In the genomic region with DNA sequence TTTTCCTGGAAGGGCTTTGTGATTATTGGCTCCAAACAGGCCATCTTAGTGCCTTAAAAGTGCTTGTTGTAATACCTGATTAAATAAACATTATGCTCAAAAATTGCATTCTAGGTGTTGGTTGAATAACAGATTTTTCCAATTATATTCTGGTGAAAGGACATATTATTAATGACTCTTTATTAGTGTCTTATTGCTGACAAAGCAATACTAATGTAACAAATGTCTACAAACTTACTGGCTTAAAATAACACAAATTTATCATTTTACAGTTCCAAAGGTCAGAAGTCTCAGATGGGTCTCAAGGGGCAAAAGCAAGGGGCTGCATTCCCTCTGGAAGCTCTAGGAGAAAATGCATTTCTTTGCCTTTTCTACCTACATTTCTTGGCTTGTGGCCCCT, we compare ENCODE assay signal across 25 cellular contexts.
DNase-seq lines count a peak whose midpoint lies in the region; ATAC-seq, FAIRE-seq and TF ChIP-seq lines count a peak whose summit lies in the region.
"Had no signal": no experiment of that assay in that cellular context is flagged by ENCODE, and none has a peak within 500 bp of the region (broad histone marks: within the 10 kb centered on the region; RNA-seq: fewer than 3 reads in every experiment).

No MANE protein-coding gene starts in this region.

- BruUV-seq in HepG2 (replicated peaks; lab: Mats Ljungman, UMichigan) (no TSS peak), K562 (replicated peaks; lab: Mats Ljungman, UMichigan) (no TSS peak)

- H3K4me3 ChIP-seq in HepG2 (replicated peaks in 1 of 3; ENCODE audit: insufficient read depth in 1 of 3, low read depth in 2 of 3, low read length in 3 of 3) (no peak overlapping the region), right lobe of liver (no peak overlapping the region), K562 (no peak overlapping the region)
- H3K4me3 ChIP-seq: BLaER1, GM12878 had no signal

- H3K9me1 ChIP-seq in K562 (ENCODE audit: control insufficient read depth, insufficient read depth, low read length), result no peaks in the 10 kb centered on the region

- in situ Hi-C loops in HepG2 (cut with HindIII; ENCODE audit: extremely low pct_ligation_motif_present, low pct_unique_long_range_greater_than_20kb), result no loop called here
- in situ Hi-C loops in K562 (cut with MboI), result no loop called here

- H2AFZ ChIP-seq in HepG2 (ENCODE audit: low read length), result no peak overlapping the region
- H2AFZ ChIP-seq in K562 (ENCODE audit: low read depth, low read length), result no peak overlapping the region

- no peaks in the 10 kb centered on the region for H3K4me1 ChIP-seq in HepG2 (ENCODE audit: insufficient read depth, low read length)
- H3K4me1 ChIP-seq in right lobe of liver, result peaks cover 0 to 8% (median 2%) of the 10 kb centered on the region in 4 donors
- no peaks in the 10 kb centered on the region for H3K4me1 ChIP-seq in K562 (replicated peaks in 1 of 2; ENCODE audit: control insufficient read depth in 2 of 2, insufficient read depth in 2 of 2, low read length in 2 of 2)
- H3K4me1 ChIP-seq: BE2C, BLaER1 had no signal

- TF ChIP-seq POLR2A in HepG2 (IDR thresholded peaks at IDR 0.05; ENCODE audit: insufficient read depth in 1 of 2, low read depth in 2 of 2, low read length in 2 of 2), result no peak
- no peak for TF ChIP-seq POLR2A in right lobe of liver (IDR thresholded peaks at IDR 0.05)
- no peak for TF ChIP-seq POLR2A in K562 (conservative IDR thresholded peaks at IDR 0.05)

- TF ChIP-seq CTCF in HepG2 (CRISPR knock-in tag; IDR thresholded peaks at IDR 0.05) (no peak), right lobe of liver (IDR thresholded peaks at IDR 0.05) (no peak), K562 (IDR thresholded peaks at IDR 0.05 in 2 of 3, conservative IDR thresholded peaks at IDR 0.05 in 1 of 3; ENCODE audit: insufficient read depth in 2 of 3, low read depth in 1 of 3, low read length in 3 of 3) (no peak), RWPE1 (conservative IDR thresholded peaks at IDR 0.05; ENCODE audit: low read depth) (no peak)

- TF ChIP-seq RAD21 in HepG2 (CRISPR knock-in tag; IDR thresholded peaks at IDR 0.05) (no peak), K562 (CRISPR knock-in tag; conservative IDR thresholded peaks at IDR 0.05 in 1 of 2, IDR thresholded peaks at IDR 0.05 in 1 of 2) (no peak)

- H3K27ac ChIP-seq in HepG2 (ENCODE audit: extremely low read length, insufficient read depth, low read length), result no peak overlapping the region
- H3K27ac ChIP-seq in right lobe of liver, result no peak overlapping the region
- H3K27ac ChIP-seq in K562 (ENCODE audit: extremely low read depth, low read depth, low read length), result no peak overlapping the region
- H3K27ac ChIP-seq in RWPE1, result no peak overlapping the region
- H3K27ac ChIP-seq: 22Rv1, BLaER1 had no signal

- POLR2A ChIA-PET in HepG2 (lab: Yijun Ruan, JAX), result no interaction called here
- POLR2A ChIA-PET in K562 (lab: Yijun Ruan, JAX), result no interaction called here
- POLR2A ChIA-PET in RWPE1 (lab: Yijun Ruan, JAX; ENCODE audit: low non-redundant PET), result no interaction called here

- peaks cover 1 to 29% of the 10 kb centered on the region in 2 experiments; a peak in 2 of 5 replicates for H3K27me3 ChIP-seq in HepG2 (ENCODE audit: control insufficient read depth in 1 of 2, insufficient read depth in 2 of 2, low read length in 2 of 2)
- H3K27me3 ChIP-seq in right lobe of liver, result no peaks in the 10 kb centered on the region
- peaks cover 4 to 8% of the 10 kb centered on the region in 2 experiments; a peak in 1 of 5 replicates for H3K27me3 ChIP-seq in K562 (ENCODE audit: control insufficient read depth in 2 of 2, insufficient read depth in 2 of 2, low read length in 2 of 2)
- H3K27me3 ChIP-seq: BLaER1 had no signal

- CTCF ChIA-PET in HepG2 (lab: Yijun Ruan, JAX; ENCODE audit: low intra/inter-chr PET ratio, low total read pairs) (no interaction called here), K562 (lab: Yijun Ruan, JAX; ENCODE audit: low intra/inter-chr PET ratio) (no interaction called here), RWPE1 (lab: Yijun Ruan, JAX) (interaction anchor here (0.6 kb wide), 1 partner anchor 96 kb away, joined by 3 read pairs; no protein-coding TSS in a partner anchor)

- DNase-seq in HepG2 (ENCODE audit: low spot score), result no peak
- DNase-seq in right lobe of liver, result no peak
- no peak for DNase-seq in K562 (ENCODE audit: extremely low read depth in 1 of 4, low spot score in 3 of 4)
- DNase-seq in RWPE1 (ENCODE audit: low spot score), result no peak
- DNase-seq: ACHN; BE2C; C1 segment of cervical spinal cord; CD4-positive, alpha-beta memory T cell; CD4-positive, CD25-positive, alpha-beta regulatory T cell; CD8-positive, alpha-beta memory T cell; COR-L47; DMS 273 treated with DMSO at 0.1 percent for 48 hours; DMS153; DMS53; DMS79; DND-41; EL; GDM1 had no signal

- FAIRE-seq in HepG2 (lab: Jason Lieb, UNC) (no peak), K562 (lab: Jason Lieb, UNC) (no peak)
- FAIRE-seq: GM12878, GM12892, GM18507, GM19239 had no signal

- no peak overlapping the region for H3K9ac ChIP-seq in HepG2 (ENCODE audit: insufficient read depth, low read depth, low read length)
- H3K9ac ChIP-seq in K562 (ENCODE audit: insufficient read depth in 1 of 2, low read depth in 2 of 2, low read length in 2 of 2), result no peak overlapping the region
- H3K9ac ChIP-seq: BLaER1 had no signal

- H3K4me2 ChIP-seq in HepG2 (ENCODE audit: low read depth, low read length) (no peak overlapping the region), K562 (ENCODE audit: insufficient read depth, low read length) (no peak overlapping the region)
- H3K4me2 ChIP-seq: BLaER1 had no signal

- ATAC-seq in HepG2 (no peak), right lobe of liver (no peak), K562 (no peak), GM18858 (IDR thresholded peaks at IDR 0.05; ENCODE audit: unreplicated experiment) (no peak)
- ATAC-seq: GM12878 had no signal

- H4K20me1 ChIP-seq in HepG2 (ENCODE audit: insufficient read depth, low read length) (no peaks in the 10 kb centered on the region), K562 (replicated peaks; ENCODE audit: control insufficient read depth, insufficient read depth, low read length) (no peaks in the 10 kb centered on the region)
- H4K20me1 ChIP-seq: BLaER1 had no signal

- H3K79me2 ChIP-seq in HepG2 (ENCODE audit: insufficient read depth, low read length) (no peaks in the 10 kb centered on the region), K562 (ENCODE audit: control insufficient read depth, insufficient read depth, low read length) (no peaks in the 10 kb centered on the region)

- H3K9me3 ChIP-seq in HepG2 (ENCODE audit: low read length) (no peaks in the 10 kb centered on the region; the same call in 1 of the 2 replicates), right lobe of liver (no peaks in the 10 kb centered on the region), K562 (replicated peaks; ENCODE audit: control insufficient read depth, insufficient read depth, low read depth, low read length) (no peaks in the 10 kb centered on the region)
- H3K9me3 ChIP-seq: BE2C, BLaER1 had no signal

- H3K36me3 ChIP-seq in HepG2 (replicated peaks in 1 of 2; ENCODE audit: control insufficient read depth in 1 of 2, insufficient read depth in 2 of 2, low read length in 2 of 2) (no peaks in the 10 kb centered on the region), right lobe of liver (no peaks in the 10 kb centered on the region), K562 (ENCODE audit: control insufficient read depth, insufficient read depth, low read length) (no peaks in the 10 kb centered on the region)
- H3K36me3 ChIP-seq: BE2C, BLaER1 had no signal

- TF ChIP-seq EP300 in HepG2 (IDR thresholded peaks at IDR 0.05; ENCODE audit: low read depth in 2 of 2, low read length in 2 of 2) (no peak), HepG2 (CRISPR knock-in tag; IDR thresholded peaks at IDR 0.05; ENCODE audit: borderline replicate concordance) (no peak), K562 (IDR thresholded peaks at IDR 0.05; ENCODE audit: low read length) (no peak)

- intact Hi-C loops in HepG2 (cut with micrococcal nuclease; ENCODE audit: unreplicated experiment) (no loop called here), right lobe of liver (cut with DNase I) (no loop called here), K562 (cut with micrococcal nuclease) (no loop called here)

TF ChIP-seq in HepG2, 621 proteins besides CTCF, POLR2A, EP300 and RAD21 (continues in another document):
- TF ChIP-seq MAFF (IDR thresholded peaks at IDR 0.05; ENCODE audit: low read depth, low read length) (peak; percentile 87), BHLHE40 (IDR thresholded peaks at IDR 0.05; ENCODE audit: low read length) (no peak), HOXA5 (CRISPR knock-in tag; IDR thresholded peaks at IDR 0.05) (no peak), ZNF761 (CRISPR knock-in tag; conservative IDR thresholded peaks at IDR 0.05) (no peak)
- TF ChIP-seq, protein P1, sequence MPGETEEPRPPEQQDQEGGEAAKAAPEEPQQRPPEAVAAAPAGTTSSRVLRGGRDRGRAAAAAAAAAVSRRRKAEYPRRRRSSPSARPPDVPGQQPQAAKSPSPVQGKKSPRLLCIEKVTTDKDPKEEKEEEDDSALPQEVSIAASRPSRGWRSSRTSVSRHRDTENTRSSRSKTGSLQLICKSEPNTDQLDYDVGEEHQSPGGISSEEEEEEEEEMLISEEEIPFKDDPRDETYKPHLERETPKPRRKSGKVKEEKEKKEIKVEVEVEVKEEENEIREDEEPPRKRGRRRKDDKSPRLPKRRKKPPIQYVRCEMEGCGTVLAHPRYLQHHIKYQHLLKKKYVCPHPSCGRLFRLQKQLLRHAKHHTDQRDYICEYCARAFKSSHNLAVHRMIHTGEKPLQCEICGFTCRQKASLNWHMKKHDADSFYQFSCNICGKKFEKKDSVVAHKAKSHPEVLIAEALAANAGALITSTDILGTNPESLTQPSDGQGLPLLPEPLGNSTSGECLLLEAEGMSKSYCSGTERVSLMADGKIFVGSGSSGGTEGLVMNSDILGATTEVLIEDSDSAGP (CRISPR knock-in tag; IDR thresholded peaks at IDR 0.05; ENCODE audit: borderline replicate concordance), result no peak

TF ChIP-seq in K562, 482 proteins besides CTCF, POLR2A, EP300 and RAD21 (continues in another document):
- TF ChIP-seq FOS (IDR thresholded peaks at IDR 0.05; ENCODE audit: extremely low read depth, insufficient read length), result no peak
